In genomic region chr6:40989204-40990179, GRCh38 we compare ENCODE assay signal across 8 cellular contexts. TPM values are rescaled to one million over a fixed set of nuclear protein-coding genes. Genes with fewer than 3 reads are reported as not detected.
"Had no signal": no experiment of that assay in that cellular context is flagged by ENCODE, and none has a peak within 500 bp of the region (broad histone marks: within the 10 kb centered on the region; RNA-seq: fewer than 3 reads in every experiment).

No MANE protein-coding gene starts in this region.

- H3K4me3 Mint-ChIP-seq: H9 had no signal

- H3K27ac ChIP-seq: GM23248, HL-60 had no signal

- H3K4me3 ChIP-seq: GM23248 had no signal

- DNase-seq: GM23248, H9, HCEC 1CT, IMR-90, KG1 had no signal

- FAIRE-seq: H1, H54 had no signal

- H3K9ac ChIP-seq: GM23248 had no signal

- H2AFZ ChIP-seq: GM23248 had no signal

- H3K27ac Mint-ChIP-seq: H9 had no signal

RNA-seq across cellular contexts. Expression of gene UNC5CL, which starts 49.5 kb away (rescaled TPM):
- total RNA-seq: GM23248, IMR-90 had no signal
- polyA plus RNA-seq: GM23248, IMR-90 had no signal

RNA-seq across cellular contexts. Expression of gene TSPO2, which starts 52.8 kb away (rescaled TPM):
- total RNA-seq: GM23248, H1, H9, IMR-90 had no signal
- polyA plus RNA-seq: GM23248, H1, IMR-90 had no signal
